Comparison of ENCODE assay signal across 8 cellular contexts in the genomic region with DNA sequence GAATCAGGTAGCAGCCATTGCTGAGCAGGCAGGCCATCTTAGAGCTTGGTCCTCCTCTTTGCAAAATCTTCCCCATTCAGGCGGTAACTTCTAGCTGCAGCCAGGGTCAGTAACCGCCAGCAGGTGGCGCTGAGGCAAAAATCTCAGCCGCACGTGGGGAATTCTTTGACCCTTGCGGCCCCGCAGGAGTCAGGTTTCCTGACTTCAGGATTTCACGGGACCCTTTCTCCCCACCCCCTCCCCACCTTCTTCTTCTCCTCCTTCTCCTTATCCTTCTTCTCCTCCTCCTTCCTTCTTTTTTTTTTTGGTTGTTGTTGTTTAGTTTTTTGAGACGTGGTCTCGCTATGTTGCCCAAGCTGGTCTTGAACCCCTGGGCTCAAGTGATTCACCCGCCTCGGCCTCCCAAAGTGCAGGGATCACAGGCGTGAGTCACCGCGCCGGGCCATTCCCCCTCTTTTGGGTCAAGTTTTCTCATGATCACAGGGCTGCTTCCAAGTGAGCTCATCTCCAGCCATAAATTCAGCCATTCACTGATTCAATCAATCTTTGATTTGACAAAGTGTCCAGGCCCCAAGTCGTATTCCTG. TPM values are rescaled to one million over a fixed set of nuclear protein-coding genes. Genes with fewer than 3 reads are reported as not detected.
DNase-seq lines count a peak whose midpoint lies in the region; ATAC-seq and TF ChIP-seq lines count a peak whose summit lies in the region.

No MANE protein-coding gene starts in this region.

- peak overlapping the region; percentile 76 for H3K4me3 Mint-ChIP-seq in T-helper 2 cell treated with Interferon-gamma antibody and Interleukin-4, amounts not matched to agents 5 μg/mL and 100 μg/mL, for 36 hours

- H3K36me3 ChIP-seq in KMS-11 (ENCODE audit: insufficient read depth) (no peaks in the 10 kb centered on the region), spleen (no peaks in the 10 kb centered on the region)

- no peaks in the 10 kb centered on the region for H3K27me3 Mint-ChIP-seq in T-helper 2 cell treated with Interferon-gamma antibody and Interleukin-4, amounts not matched to agents 5 μg/mL and 100 μg/mL, for 36 hours (ENCODE audit: low read depth)

- no peak overlapping the region for H3K4me3 ChIP-seq in KMS-11 (IDR thresholded peaks at IDR 0.05; ENCODE audit: insufficient read depth, low read depth, low read length)
- no peak overlapping the region for H3K4me3 ChIP-seq in spleen

- no peak for TF ChIP-seq POLR2A in spleen (IDR thresholded peaks at IDR 0.05)

- H3K27ac Mint-ChIP-seq in T-helper 2 cell treated with Interferon-gamma antibody and Interleukin-4, amounts not matched to agents 5 μg/mL and 100 μg/mL, for 36 hours, result no peak overlapping the region

- H3K27ac ChIP-seq in KMS-11 (no peak overlapping the region), spleen (peak overlapping the region in 2 of 8 donors; percentile 4 to 70)

- no peaks in the 10 kb centered on the region for H3K79me2 ChIP-seq in KMS-11 (ENCODE audit: insufficient read depth, low read depth)

- H3K4me2 ChIP-seq in KMS-11, result no peak overlapping the region

- H3K9me3 Mint-ChIP-seq in T-helper 2 cell treated with Interferon-gamma antibody and Interleukin-4, amounts not matched to agents 5 μg/mL and 100 μg/mL, for 36 hours, result no peaks in the 10 kb centered on the region

- peak; percentile 78 for TF ChIP-seq CTCF in KMS-11 (conservative IDR thresholded peaks at IDR 0.05; ENCODE audit: low read depth, low read length)
- TF ChIP-seq CTCF in spleen (IDR thresholded peaks at IDR 0.05 in 8 of 11, conservative IDR thresholded peaks at IDR 0.05 in 3 of 11), result peak; percentile 60 to 94 (median 89)

- H3K9ac ChIP-seq in KMS-11, result no peak overlapping the region

- H3K4me1 ChIP-seq in KMS-11 (ENCODE audit: low read depth, poor library complexity, severe bottlenecking) (peaks cover 9% of the 10 kb centered on the region), spleen (peaks cover 12 to 41% (median 29%) of the 10 kb centered on the region in 6 donors)

- H3K4me1 Mint-ChIP-seq in T-helper 2 cell treated with Interferon-gamma antibody and Interleukin-4, amounts not matched to agents 5 μg/mL and 100 μg/mL, for 36 hours (ENCODE audit: low read depth), result peaks cover 18% of the 10 kb centered on the region

- 22 to 33% (median 30%) methylated on average over 17 of the region's 17 CpGs for WGBS in spleen, 5 donors

- H3K36me3 Mint-ChIP-seq in T-helper 2 cell treated with Interferon-gamma antibody and Interleukin-4, amounts not matched to agents 5 μg/mL and 100 μg/mL, for 36 hours (ENCODE audit: low read depth), result no peaks in the 10 kb centered on the region

- intact Hi-C loops in spleen (cut with DNase I; ENCODE audit: low total_unique reads), result loop anchor here (2.0 kb wide), 1 partner anchor 51 kb away; no protein-coding TSS in a partner anchor

- H3K27me3 ChIP-seq in KMS-11 (ENCODE audit: insufficient read depth, low read depth) (no peaks in the 10 kb centered on the region), spleen (replicated peaks in 1 of 7) (no peaks in the 10 kb centered on the region)

- H3K9me3 ChIP-seq in spleen, result no peaks in the 10 kb centered on the region

- H2AFZ ChIP-seq in KMS-11 (ENCODE audit: low read depth), result peak overlapping the region; percentile 62

- ATAC-seq in HG02981 (IDR thresholded peaks at IDR 0.05; ENCODE audit: unreplicated experiment) (no peak), HG02759 (IDR thresholded peaks at IDR 0.05; ENCODE audit: unreplicated experiment) (no peak)

- no peaks in the 10 kb centered on the region for H4K20me1 ChIP-seq in KMS-11 (ENCODE audit: insufficient read depth)

- DNase-seq in DMS79 (lab: John Stamatoyannopoulos, UW) (peak; percentile 33), amygdala (lab: John Stamatoyannopoulos, UW) (peak in 35 of 56 donors; percentile 3 to 73 (median 22)), hippocampal formation (lab: John Stamatoyannopoulos, UW) (peak; percentile 6 to 25), spleen (peak; percentile 89)
- peak; percentile 53 for DNase-seq in T-helper 2 cell treated with Interferon-gamma antibody and Interleukin-4, amounts not matched to agents 5 μg/mL and 100 μg/mL, for 36 hours (ENCODE audit: low spot score)

RNA-seq across cellular contexts. Expression of a gene that starts 33.4 kb away (rescaled TPM):
- total RNA-seq in spleen, result under 1 TPM in 6 of 7 donors, not detected in 1; 0.43 to 0.65 (median 0.47) TPM
- 1 to 10 TPM in 1 of 3 donors, under 1 TPM in 2; 0.41 to 1.0 (median 0.74) TPM for polyA plus RNA-seq in spleen

RNA-seq across cellular contexts. Expression of a gene that starts 52.6 kb away (rescaled TPM):
- 10 to 100 TPM in 2 of 7 donors, 1 to 10 TPM in 5; 3.1 to 18.1 (median 6.8) TPM for total RNA-seq in spleen
- 1 to 10 TPM; 3.3 to 9.7 (median 6.1) TPM for polyA plus RNA-seq in spleen

Comparison
In these comparisons a context has a peak if more than half of its experiments do, and no peak if none do; other contexts are left out.
1. DNase-seq: peak in every context shown above with its lines; median percentile 89 in spleen; 53 in T-helper 2 cell treated with Interferon-gamma antibody and Interleukin-4, amounts not matched to agents 5 μg/mL and 100 μg/mL, for 36 hours; 33 in DMS79; 22 in amygdala; 16 in hippocampal formation.